19 cellular contexts compared by ENCODE assay signal in genomic region chr5:125189451-125190051, GRCh38.
DNase-seq lines count a peak whose midpoint lies in the region; ATAC-seq, FAIRE-seq and TF ChIP-seq lines count a peak whose summit lies in the region.
"Had no signal": no experiment of that assay in that cellular context is flagged by ENCODE, and none has a peak within 500 bp of the region (broad histone marks: within the 10 kb centered on the region; RNA-seq: fewer than 3 reads in every experiment).

No MANE protein-coding gene starts in this region.

- no peak overlapping the region for H3K27ac Mint-ChIP-seq in astrocyte (ENCODE audit: unreplicated experiment)
- H3K27ac Mint-ChIP-seq: activated CD4-positive, alpha-beta T cell treated with anti-CD3 and anti-CD28 coated beads, Interleukin-2, amount 10 ng/mL, durations not matched to agents 7 days and 5 days; effector memory CD8-positive, alpha-beta T cell had no signal

- CTCF ChIA-PET in HCT116 (lab: Charles Lee) = no interaction called here

- RAD21 ChIA-PET in HCT116 (lab: Charles Lee; ENCODE audit: low non-redundant PET in 1 of 2, low total read pairs in 2 of 2, uncharacterized antibody in 2 of 2, unreplicated experiment in 2 of 2) = no interaction called here

- no peaks in the 10 kb centered on the region for H3K27me3 Mint-ChIP-seq in astrocyte (ENCODE audit: low read depth, unreplicated experiment)
- H3K27me3 Mint-ChIP-seq: activated CD4-positive, alpha-beta T cell treated with anti-CD3 and anti-CD28 coated beads, Interleukin-2, amount 10 ng/mL, durations not matched to agents 7 days and 5 days; effector memory CD8-positive, alpha-beta T cell had no signal

- DNase-seq in HCT116 (ENCODE audit: low read depth, low spot score) = peak; percentile 2
- peak; percentile 20 for DNase-seq in astrocyte (ENCODE audit: low read depth)
- DNase-seq in foreskin fibroblast = peak; percentile 72 to 83
- DNase-seq in NCI-H2227 (lab: John Stamatoyannopoulos, UW; ENCODE audit: unreplicated experiment) = no peak
- no peak for DNase-seq in GF-D8 (lab: John Stamatoyannopoulos, UW)
- DNase-seq in NCI-H1930 (lab: John Stamatoyannopoulos, UW) = no peak
- DNase-seq: activated CD4-positive, alpha-beta T cell treated with anti-CD3 and anti-CD28 coated beads, Interleukin-2, amount 10 ng/mL, durations not matched to agents 7 days and 5 days; amygdala; DMS153; effector memory CD8-positive, alpha-beta T cell; GOT3; left ventricle myocardium inferior; NCI-H1105 treated with DMSO at 0.1 percent for 48 hours; NCI-H2227 treated with DMSO at 0.1 percent for 48 hours; upper lobe of right lung had no signal

- H3K9me3 Mint-ChIP-seq in astrocyte (ENCODE audit: unreplicated experiment) = no peaks in the 10 kb centered on the region
- H3K9me3 Mint-ChIP-seq: activated CD4-positive, alpha-beta T cell treated with anti-CD3 and anti-CD28 coated beads, Interleukin-2, amount 10 ng/mL, durations not matched to agents 7 days and 5 days had no signal

- H3K4me3 Mint-ChIP-seq in astrocyte (ENCODE audit: unreplicated experiment) = no peak overlapping the region
- H3K4me3 Mint-ChIP-seq: activated CD4-positive, alpha-beta T cell treated with anti-CD3 and anti-CD28 coated beads, Interleukin-2, amount 10 ng/mL, durations not matched to agents 7 days and 5 days; effector memory CD8-positive, alpha-beta T cell had no signal

- no TSS peak for BruUV-seq in HCT116 (replicated peaks; lab: Mats Ljungman, UMichigan)

- intact Hi-C loops in HCT116 (cut with micrococcal nuclease) = no loop called here

- H3K36me3 Mint-ChIP-seq in astrocyte (ENCODE audit: low read depth, unreplicated experiment) = peaks cover 1% of the 10 kb centered on the region

- no peak overlapping the region for H3K4me2 ChIP-seq in HCT116 (ENCODE audit: low read length)
- no peak overlapping the region for H3K4me2 ChIP-seq in astrocyte (ENCODE audit: low read length)

- H3K9ac ChIP-seq in HCT116 (ENCODE audit: low read length) (no peak overlapping the region), astrocyte (ENCODE audit: low read length) (no peak overlapping the region)

- H3K36me3 ChIP-seq in HCT116 (ENCODE audit: control insufficient read depth in 1 of 2, insufficient read depth in 2 of 2, low read length in 2 of 2) (no peaks in the 10 kb centered on the region), astrocyte (ENCODE audit: insufficient read depth, low read length) (no peaks in the 10 kb centered on the region)
- H3K36me3 ChIP-seq: left ventricle myocardium inferior, upper lobe of right lung had no signal

- H3K27ac ChIP-seq in 22Rv1 = peak overlapping the region; percentile 69
- no peak overlapping the region for H3K27ac ChIP-seq in HCT116 (ENCODE audit: low read depth, low read length)
- H3K27ac ChIP-seq in astrocyte (ENCODE audit: low read depth, low read length) = no peak overlapping the region
- H3K27ac ChIP-seq: left ventricle myocardium inferior, upper lobe of right lung had no signal

- peaks cover 10% of the 10 kb centered on the region for H3K4me1 Mint-ChIP-seq in astrocyte (ENCODE audit: low read depth, unreplicated experiment)
- H3K4me1 Mint-ChIP-seq: activated CD4-positive, alpha-beta T cell treated with anti-CD3 and anti-CD28 coated beads, Interleukin-2, amount 10 ng/mL, durations not matched to agents 7 days and 5 days had no signal

- no peaks in the 10 kb centered on the region for H3K9me2 ChIP-seq in HCT116 (ENCODE audit: insufficient read depth)

- POLR2A ChIA-PET in HCT116 (lab: Charles Lee) = no interaction called here

- H3K4me1 ChIP-seq in HCT116 (ENCODE audit: control insufficient read depth in 1 of 2, insufficient read depth in 2 of 2, low read length in 2 of 2) (no peaks in the 10 kb centered on the region), astrocyte (ENCODE audit: insufficient read depth, low read length) (no peaks in the 10 kb centered on the region)
- H3K4me1 ChIP-seq: upper lobe of right lung had no signal

- H3K4me3 ChIP-seq in HCT116 (replicated peaks in 1 of 2; ENCODE audit: low read depth in 1 of 2, low read length in 2 of 2) = no peak overlapping the region
- no peak overlapping the region for H3K4me3 ChIP-seq in astrocyte (ENCODE audit: insufficient read depth, low read depth, low read length)
- H3K4me3 ChIP-seq in foreskin fibroblast (ENCODE audit: low read depth in 1 of 2, low read length in 2 of 2) = no peak overlapping the region
- H3K4me3 ChIP-seq: left ventricle myocardium inferior, upper lobe of right lung had no signal

- no peak overlapping the region for H2AFZ ChIP-seq in HCT116 (ENCODE audit: low read depth, low read length, poor library complexity, severe bottlenecking)
- no peak overlapping the region for H2AFZ ChIP-seq in astrocyte (ENCODE audit: low read depth, low read length)

- peak; percentile 20 for FAIRE-seq in astrocyte (lab: Jason Lieb, UNC)
- FAIRE-seq: RCC 7860, TTC549 had no signal

- H3K9me3 ChIP-seq in HCT116 (ENCODE audit: control insufficient read depth in 1 of 2, insufficient read depth in 1 of 2, low read depth in 1 of 2, low read length in 2 of 2) (no peaks in the 10 kb centered on the region), astrocyte (ENCODE audit: insufficient read depth, low read depth, low read length) (no peaks in the 10 kb centered on the region)
- H3K9me3 ChIP-seq: left ventricle myocardium inferior, upper lobe of right lung had no signal

- H4K20me1 ChIP-seq in HCT116 (ENCODE audit: insufficient read depth) (no peaks in the 10 kb centered on the region), astrocyte (ENCODE audit: insufficient read depth, low read length) (no peaks in the 10 kb centered on the region)

- no peak for TF ChIP-seq CTCF in 22Rv1 (IDR thresholded peaks at IDR 0.05)
- no peak for TF ChIP-seq CTCF in HCT116 (IDR thresholded peaks at IDR 0.05 in 2 of 3, conservative IDR thresholded peaks at IDR 0.05 in 1 of 3; ENCODE audit: borderline replicate concordance in 1 of 3, insufficient read depth in 1 of 3, low read depth in 2 of 3, low read length in 2 of 3)
- TF ChIP-seq CTCF in astrocyte (IDR thresholded peaks at IDR 0.05; ENCODE audit: insufficient read depth, low read depth, low read length) = no peak
- TF ChIP-seq CTCF in foreskin fibroblast (IDR thresholded peaks at IDR 0.05; ENCODE audit: low read depth, low read length) = no peak

- H3K27me3 ChIP-seq in HCT116 (ENCODE audit: insufficient read depth, low read length) = no peaks in the 10 kb centered on the region
- H3K27me3 ChIP-seq in astrocyte (ENCODE audit: insufficient read depth, low read length) = no peaks in the 10 kb centered on the region
- H3K27me3 ChIP-seq: upper lobe of right lung had no signal

- ATAC-seq in HCT116 (no peak), HG03457 (IDR thresholded peaks at IDR 0.05; ENCODE audit: unreplicated experiment) (no peak)
- ATAC-seq: effector memory CD8-positive, alpha-beta T cell; upper lobe of right lung had no signal

- no peaks in the 10 kb centered on the region for H3K79me2 ChIP-seq in HCT116 (ENCODE audit: insufficient read depth, low read length)
- no peaks in the 10 kb centered on the region for H3K79me2 ChIP-seq in astrocyte (ENCODE audit: insufficient read depth, low read length)

- TF ChIP-seq RAD21 in HCT116 (IDR thresholded peaks at IDR 0.05; ENCODE audit: low read depth) = no peak

- no peak for TF ChIP-seq POLR2A in HCT116 (IDR thresholded peaks at IDR 0.05; ENCODE audit: borderline replicate concordance, extremely low read depth, insufficient read depth, insufficient read length)

TF ChIP-seq in HCT116, 20 proteins besides CTCF, POLR2A, EP300 and RAD21:
- TF ChIP-seq JUND (IDR thresholded peaks at IDR 0.05) (0 out of 2 replicates have a peak, but pooled peaks have one; percentile 18), FOSL1 (IDR thresholded peaks at IDR 0.05; ENCODE audit: low read depth) (no peak)

Comparison
In these comparisons a context has a peak if more than half of its experiments do, and no peak if none do; other contexts are left out.
1. DNase-seq: peak in HCT116 (single experiment), astrocyte (single experiment) and foreskin fibroblast (2 of 2); none in NCI-H2227 (single experiment), GF-D8 (single experiment) and NCI-H1930 (0 of 2).